In genomic region chr19:3607398-3608078, GRCh38 we compare ENCODE assay signal across 8 cellular contexts. TPM values are rescaled to one million over a fixed set of nuclear protein-coding genes. Genes with fewer than 3 reads are reported as not detected.
DNase-seq lines count a peak whose midpoint lies in the region; ATAC-seq lines count a peak whose summit lies in the region.

No MANE protein-coding gene starts in this region.

- no peaks in the 10 kb centered on the region for H3K27me3 Mint-ChIP-seq in natural killer cell treated with Interleukin-12 subunit alpha and Interleukin-12 subunit beta and Interleukin-15 and Interleukin-18, amount 100 ng/mL, for 72 hours

- H3K27ac Mint-ChIP-seq in natural killer cell treated with Interleukin-12 subunit alpha and Interleukin-12 subunit beta and Interleukin-15 and Interleukin-18, amount 100 ng/mL, for 72 hours: no peak overlapping the region

- DNase-seq in AG20443 (ENCODE audit: low spot score) (peak; percentile 65), KBM-7 (peak; percentile 61), SHP77 (lab: John Stamatoyannopoulos, UW) (no peak), kidney glomerular epithelial cell (lab: John Stamatoyannopoulos, UW) (no peak)
- no peak for DNase-seq in natural killer cell treated with Interleukin-12 subunit alpha and Interleukin-12 subunit beta and Interleukin-15 and Interleukin-18, amount 100 ng/mL, for 72 hours (ENCODE audit: low spot score)

- peaks cover 7 to 8% of the 10 kb centered on the region in 2 donors for H3K4me1 Mint-ChIP-seq in natural killer cell treated with Interleukin-12 subunit alpha and Interleukin-12 subunit beta and Interleukin-15 and Interleukin-18, amount 100 ng/mL, for 72 hours (ENCODE audit: low read depth in 2 of 2)

- ATAC-seq in esophagus mucosa (peak; percentile 30), GM18520 (IDR thresholded peaks at IDR 0.05; ENCODE audit: unreplicated experiment) (no peak), HG02798 (IDR thresholded peaks at IDR 0.05; ENCODE audit: poor library complexity, unreplicated experiment) (no peak)
- no peak for ATAC-seq in natural killer cell treated with Interleukin-12 subunit alpha and Interleukin-12 subunit beta and Interleukin-15 and Interleukin-18, amount 100 ng/mL, for 72 hours

- no peaks in the 10 kb centered on the region for H3K36me3 Mint-ChIP-seq in natural killer cell treated with Interleukin-12 subunit alpha and Interleukin-12 subunit beta and Interleukin-15 and Interleukin-18, amount 100 ng/mL, for 72 hours

- H3K4me3 Mint-ChIP-seq in natural killer cell treated with Interleukin-12 subunit alpha and Interleukin-12 subunit beta and Interleukin-15 and Interleukin-18, amount 100 ng/mL, for 72 hours: peak overlapping the region; percentile 63

- no peaks in the 10 kb centered on the region for H3K9me3 Mint-ChIP-seq in natural killer cell treated with Interleukin-12 subunit alpha and Interleukin-12 subunit beta and Interleukin-15 and Interleukin-18, amount 100 ng/mL, for 72 hours

- in situ Hi-C loops in KBM-7 (cut with MboI; ENCODE audit: low pct_unique_long_range_greater_than_20kb, low sequenced_read_pairs): no loop called here

RNA-seq across cellular contexts. Expression of gene TBXA2R, which starts 0.9 kb away (rescaled TPM):
- total RNA-seq in esophagus mucosa: 0.64 TPM
- total RNA-seq in natural killer cell treated with Interleukin-12 subunit alpha and Interleukin-12 subunit beta and Interleukin-15 and Interleukin-18, amount 100 ng/mL, for 72 hours: under 1 TPM in 1 of 2 donors, not detected in 1; 0.28 TPM

RNA-seq across cellular contexts. Expression of gene CACTIN, which starts 19.1 kb away (rescaled TPM):
- 10.5 TPM for total RNA-seq in esophagus mucosa
- total RNA-seq in natural killer cell treated with Interleukin-12 subunit alpha and Interleukin-12 subunit beta and Interleukin-15 and Interleukin-18, amount 100 ng/mL, for 72 hours: 10 to 100 TPM; 28.9 to 44.7 TPM

RNA-seq across cellular contexts. Expression of gene GIPC3, which starts 22.3 kb away (rescaled TPM):
- total RNA-seq in esophagus mucosa: 0.28 TPM
- under 1 TPM; 0.25 to 0.40 TPM for total RNA-seq in natural killer cell treated with Interleukin-12 subunit alpha and Interleukin-12 subunit beta and Interleukin-15 and Interleukin-18, amount 100 ng/mL, for 72 hours

RNA-seq across cellular contexts. Expression of gene HMG20B, which starts 34.8 kb away (rescaled TPM):
- 36.6 TPM for total RNA-seq in esophagus mucosa
- total RNA-seq in natural killer cell treated with Interleukin-12 subunit alpha and Interleukin-12 subunit beta and Interleukin-15 and Interleukin-18, amount 100 ng/mL, for 72 hours: 10 to 100 TPM; 38.2 to 48.0 TPM

RNA-seq across cellular contexts. Expression of gene MFSD12, which starts 50.2 kb away (rescaled TPM):
- total RNA-seq in esophagus mucosa: 25.7 TPM
- 10 to 100 TPM; 72.2 to 73.1 TPM for total RNA-seq in natural killer cell treated with Interleukin-12 subunit alpha and Interleukin-12 subunit beta and Interleukin-15 and Interleukin-18, amount 100 ng/mL, for 72 hours

Comparison
In these comparisons a context has a peak if more than half of its experiments do, and no peak if none do; other contexts are left out.
1. DNase-seq: peak in AG20443 (single experiment) and KBM-7 (single experiment); none in natural killer cell treated with Interleukin-12 subunit alpha and Interleukin-12 subunit beta and Interleukin-15 and Interleukin-18, amount 100 ng/mL, for 72 hours (single experiment), SHP77 (0 of 2) and kidney glomerular epithelial cell (single experiment).